1 cellular context compared by ENCODE assay signal in the genomic region with DNA sequence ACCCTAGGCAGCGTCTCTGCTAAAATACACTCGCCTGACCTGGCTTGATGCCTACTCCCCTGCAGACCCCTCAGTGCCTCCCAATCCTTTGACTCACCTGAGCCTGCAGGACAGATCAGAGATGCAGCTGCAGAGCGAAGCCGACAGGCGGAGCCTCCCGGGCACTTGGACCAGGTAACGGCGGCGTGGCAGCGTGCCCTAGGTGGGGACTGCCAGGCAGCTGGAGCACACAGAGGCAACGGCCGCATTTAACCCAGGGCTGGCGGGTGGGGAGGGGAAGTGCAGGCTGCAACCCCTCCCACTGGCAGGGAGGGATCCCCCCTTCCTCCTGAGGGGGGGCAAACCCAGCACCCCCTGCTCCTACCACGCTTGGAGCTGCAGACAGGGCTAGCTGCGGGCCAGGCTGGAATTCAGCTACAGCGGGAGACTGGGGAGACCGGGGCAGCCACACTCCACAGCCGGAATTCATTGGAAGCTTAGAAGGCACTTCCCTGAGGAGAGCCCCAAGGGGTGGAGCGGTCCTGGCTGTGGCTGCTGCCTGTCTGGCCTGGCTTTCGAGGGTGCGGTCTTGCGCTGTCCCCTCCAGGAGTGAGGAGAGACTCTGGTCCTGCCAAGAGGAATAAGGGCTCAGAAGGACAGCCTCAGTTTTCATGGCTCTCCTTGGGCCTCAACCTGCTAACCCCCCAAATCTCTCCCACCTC.
TF ChIP-seq lines count a peak whose summit lies in the region.

A gene with protein sequence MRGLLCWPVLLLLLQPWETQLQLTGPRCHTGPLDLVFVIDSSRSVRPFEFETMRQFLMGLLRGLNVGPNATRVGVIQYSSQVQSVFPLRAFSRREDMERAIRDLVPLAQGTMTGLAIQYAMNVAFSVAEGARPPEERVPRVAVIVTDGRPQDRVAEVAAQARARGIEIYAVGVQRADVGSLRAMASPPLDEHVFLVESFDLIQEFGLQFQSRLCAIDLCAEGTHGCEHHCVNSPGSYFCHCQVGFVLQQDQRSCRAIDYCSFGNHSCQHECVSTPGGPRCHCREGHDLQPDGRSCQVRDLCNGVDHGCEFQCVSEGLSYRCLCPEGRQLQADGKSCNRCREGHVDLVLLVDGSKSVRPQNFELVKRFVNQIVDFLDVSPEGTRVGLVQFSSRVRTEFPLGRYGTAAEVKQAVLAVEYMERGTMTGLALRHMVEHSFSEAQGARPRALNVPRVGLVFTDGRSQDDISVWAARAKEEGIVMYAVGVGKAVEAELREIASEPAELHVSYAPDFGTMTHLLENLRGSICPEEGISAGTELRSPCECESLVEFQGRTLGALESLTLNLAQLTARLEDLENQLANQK (minus strand): TSS at position 222 of the 701 bp plus-strand sequence. CDS start 2,717 bp downstream, outside the sequence.

TF ChIP-seq in IMR-90, 13 proteins besides CTCF, POLR2A, EP300 and RAD21:
- TF ChIP-seq, protein P1, sequence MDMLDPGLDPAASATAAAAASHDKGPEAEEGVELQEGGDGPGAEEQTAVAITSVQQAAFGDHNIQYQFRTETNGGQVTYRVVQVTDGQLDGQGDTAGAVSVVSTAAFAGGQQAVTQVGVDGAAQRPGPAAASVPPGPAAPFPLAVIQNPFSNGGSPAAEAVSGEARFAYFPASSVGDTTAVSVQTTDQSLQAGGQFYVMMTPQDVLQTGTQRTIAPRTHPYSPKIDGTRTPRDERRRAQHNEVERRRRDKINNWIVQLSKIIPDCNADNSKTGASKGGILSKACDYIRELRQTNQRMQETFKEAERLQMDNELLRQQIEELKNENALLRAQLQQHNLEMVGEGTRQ (IDR thresholded peaks at IDR 0.05; ENCODE audit: low read depth, low read length) = no peak
- no peak for TF ChIP-seq NFE2L2 (IDR thresholded peaks at IDR 0.05; ENCODE audit: low read depth, low read length)
- no peak for TF ChIP-seq RFX5 (IDR thresholded peaks at IDR 0.05; ENCODE audit: low read depth, low read length)
- TF ChIP-seq MAZ (IDR thresholded peaks at IDR 0.05; ENCODE audit: borderline replicate concordance, low read depth, low read length) = no peak
- TF ChIP-seq RCOR1 (IDR thresholded peaks at IDR 0.05; ENCODE audit: insufficient replicate concordance, low read length) = no peak
- no peak for TF ChIP-seq SMC3 (IDR thresholded peaks at IDR 0.05; ENCODE audit: low read depth, low read length)
- no peak for TF ChIP-seq BHLHE40 (IDR thresholded peaks at IDR 0.05; ENCODE audit: low read depth, low read length)
- no peak for TF ChIP-seq MXI1 (IDR thresholded peaks at IDR 0.05; ENCODE audit: borderline replicate concordance, low read depth, low read length)
- TF ChIP-seq CHD1 (IDR thresholded peaks at IDR 0.05; ENCODE audit: low read depth, low read length) = no peak
- no peak for TF ChIP-seq FOS (IDR thresholded peaks at IDR 0.05; ENCODE audit: low read depth, low read length)
- TF ChIP-seq MAFK (IDR thresholded peaks at IDR 0.05; ENCODE audit: low read depth, low read length) = no peak
- TF ChIP-seq, protein P2, sequence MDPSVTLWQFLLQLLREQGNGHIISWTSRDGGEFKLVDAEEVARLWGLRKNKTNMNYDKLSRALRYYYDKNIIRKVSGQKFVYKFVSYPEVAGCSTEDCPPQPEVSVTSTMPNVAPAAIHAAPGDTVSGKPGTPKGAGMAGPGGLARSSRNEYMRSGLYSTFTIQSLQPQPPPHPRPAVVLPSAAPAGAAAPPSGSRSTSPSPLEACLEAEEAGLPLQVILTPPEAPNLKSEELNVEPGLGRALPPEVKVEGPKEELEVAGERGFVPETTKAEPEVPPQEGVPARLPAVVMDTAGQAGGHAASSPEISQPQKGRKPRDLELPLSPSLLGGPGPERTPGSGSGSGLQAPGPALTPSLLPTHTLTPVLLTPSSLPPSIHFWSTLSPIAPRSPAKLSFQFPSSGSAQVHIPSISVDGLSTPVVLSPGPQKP (IDR thresholded peaks at IDR 0.05; ENCODE audit: borderline replicate concordance, low read depth, low read length) = no peak
- TF ChIP-seq CEBPB (IDR thresholded peaks at IDR 0.05; ENCODE audit: low read depth, low read length) = no peak
